1 cellular context compared by ENCODE assay signal in genomic region chr4:112147697-112148096, GRCh38.
TF ChIP-seq lines count a peak whose summit lies in the region.

No MANE protein-coding gene starts in this region.

TF ChIP-seq in GM12878, 131 proteins besides CTCF, POLR2A, EP300 and RAD21 (continued from another document):
- TF ChIP-seq ZNF687 (IDR thresholded peaks at IDR 0.05): no peak
- no peak for TF ChIP-seq BCL3 (IDR thresholded peaks at IDR 0.05; ENCODE audit: borderline replicate concordance, insufficient read depth, low read depth, low read length, poor library complexity, severe bottlenecking)
- no peak for TF ChIP-seq E2F4 (IDR thresholded peaks at IDR 0.05; ENCODE audit: low read depth, low read length)
- no peak for TF ChIP-seq MXI1 (IDR thresholded peaks at IDR 0.05; ENCODE audit: low read depth, low read length)
- no peak for TF ChIP-seq IRF4 (IDR thresholded peaks at IDR 0.05; ENCODE audit: low read depth, low read length)
- no peak for TF ChIP-seq MTA2 (IDR thresholded peaks at IDR 0.05; ENCODE audit: low read depth)
- TF ChIP-seq MYC (IDR thresholded peaks at IDR 0.05; ENCODE audit: insufficient read depth, insufficient read length, insufficient replicate concordance, low read length, severe bottlenecking): no peak
- no peak for TF ChIP-seq CREB1 (IDR thresholded peaks at IDR 0.05; ENCODE audit: low read depth)
- TF ChIP-seq CHD1 (IDR thresholded peaks at IDR 0.05; ENCODE audit: low read depth, low read length): no peak
- no peak for TF ChIP-seq HCFC1 (IDR thresholded peaks at IDR 0.05; ENCODE audit: low read length)
